In genomic region chr3:14989943-14990753, GRCh38 we compare ENCODE assay signal across 11 cellular contexts. TPM values are rescaled to one million over a fixed set of nuclear protein-coding genes. Genes with fewer than 3 reads are reported as not detected.
DNase-seq lines count a peak whose midpoint lies in the region; FAIRE-seq and TF ChIP-seq lines count a peak whose summit lies in the region.
"Had no signal": no experiment of that assay in that cellular context is flagged by ENCODE, and none has a peak within 500 bp of the region (broad histone marks: within the 10 kb centered on the region; RNA-seq: fewer than 3 reads in every experiment).

No MANE protein-coding gene starts in this region.

- H3K56ac ChIP-seq in mesendoderm (ENCODE audit: low read length) = no peak overlapping the region

- dilution Hi-C loops in endothelial cell of umbilical vein (cut with MboI; ENCODE audit: extremely low pct_ligation_motif_present, low sequenced_read_pairs) = no loop called here

- TF ChIP-seq POLR2A in endothelial cell of umbilical vein (IDR thresholded peaks at IDR 0.05; ENCODE audit: low read depth, low read length) = no peak

- peaks cover 11% of the 10 kb centered on the region for H4K20me1 ChIP-seq in endothelial cell of umbilical vein (replicated peaks; ENCODE audit: control insufficient read depth, extremely low read depth, insufficient read depth, low read length)

- POLR2A ChIA-PET in CD8-positive, alpha-beta memory T cell (lab: Charles Lee) = interaction anchor here (0.7 kb wide), 1 partner anchor 659 kb away, joined by 4 read pairs; no protein-coding TSS in a partner anchor
- POLR2A ChIA-PET in endothelial cell of umbilical vein (lab: Charles Lee) = no interaction called here

- no peak overlapping the region for H4K5ac ChIP-seq in mesendoderm (ENCODE audit: low read length)

- no peak overlapping the region for H2AK5ac ChIP-seq in mesendoderm (ENCODE audit: low read length)

- H3K4me3 Mint-ChIP-seq in CD8-positive, alpha-beta memory T cell = peak overlapping the region in 2 of 7 donors; percentile 4 to 22

- H3K4me1 Mint-ChIP-seq in CD8-positive, alpha-beta memory T cell = peaks cover 49 to 85% (median 78%) of the 10 kb centered on the region in 3 donors

- intact Hi-C loops in endothelial cell of umbilical vein (cut with micrococcal nuclease) = loop anchor here (2.0 kb wide), 1 partner anchor 41 kb away; no protein-coding TSS in a partner anchor
- intact Hi-C loops in colonic mucosa (cut with DNase I) = no loop called here

- H3K79me2 ChIP-seq in endothelial cell of umbilical vein (ENCODE audit: control insufficient read depth, insufficient read depth, low read length) (peaks cover 51% of the 10 kb centered on the region), mesendoderm (ENCODE audit: control insufficient read depth, insufficient read depth, low read length) (peaks cover 12% of the 10 kb centered on the region)

- peak overlapping the region in 6 of 8 donors; percentile 18 to 96 (median 48) for H3K27ac Mint-ChIP-seq in CD8-positive, alpha-beta memory T cell

- no peak for FAIRE-seq in endothelial cell of umbilical vein (lab: Jason Lieb, UNC)

- no peak overlapping the region for H2BK120ac ChIP-seq in mesendoderm (ENCODE audit: low read depth, low read length)

- H3K27ac ChIP-seq in CD8-positive, alpha-beta memory T cell (ENCODE audit: low read depth, low read length) = no peak overlapping the region
- H3K27ac ChIP-seq in endothelial cell of umbilical vein (ENCODE audit: insufficient read depth, low read depth, low read length) = no peak overlapping the region
- no peak overlapping the region for H3K27ac ChIP-seq in mesendoderm (ENCODE audit: low read depth, low read length)
- H3K27ac ChIP-seq in colonic mucosa = no peak overlapping the region
- H3K27ac ChIP-seq: uterus had no signal

- no peak overlapping the region for H3K4ac ChIP-seq in mesendoderm (ENCODE audit: low read depth, low read length)

- TF ChIP-seq CTCF in endothelial cell of umbilical vein (IDR thresholded peaks at IDR 0.05; ENCODE audit: extremely low read depth in 1 of 2, insufficient read depth in 1 of 2, low read depth in 1 of 2, low read length in 2 of 2) (no peak), colonic mucosa (IDR thresholded peaks at IDR 0.05) (no peak)

- no peaks in the 10 kb centered on the region for H3K9me3 ChIP-seq in CD8-positive, alpha-beta memory T cell (ENCODE audit: low read length)
- no peaks in the 10 kb centered on the region for H3K9me3 ChIP-seq in endothelial cell of umbilical vein (replicated peaks; ENCODE audit: control insufficient read depth, insufficient read depth, low read length)
- H3K9me3 ChIP-seq in colonic mucosa = no peaks in the 10 kb centered on the region
- H3K9me3 ChIP-seq: esophagus muscularis mucosa, uterus had no signal

- H3K27me3 ChIP-seq in CD8-positive, alpha-beta memory T cell (ENCODE audit: insufficient read depth, low read length, poor library complexity, severe bottlenecking) = no peaks in the 10 kb centered on the region
- H3K27me3 ChIP-seq in endothelial cell of umbilical vein (ENCODE audit: control insufficient read depth in 2 of 2, insufficient read depth in 2 of 2, low read length in 2 of 2) = no peaks in the 10 kb centered on the region
- H3K27me3 ChIP-seq in mesendoderm (ENCODE audit: insufficient read depth, low read length, poor library complexity) = no peaks in the 10 kb centered on the region
- H3K27me3 ChIP-seq in colonic mucosa = no peaks in the 10 kb centered on the region
- H3K27me3 ChIP-seq: esophagus muscularis mucosa, uterus had no signal

- no peak for DNase-seq in CD8-positive, alpha-beta memory T cell
- DNase-seq in NCI-H2196 (lab: John Stamatoyannopoulos, UW; ENCODE audit: unreplicated experiment) = peak; percentile 20
- peak; percentile 43 for DNase-seq in endothelial cell of umbilical vein (ENCODE audit: low read depth, low spot score)
- DNase-seq in mesendoderm = peak; percentile 21
- no peak for DNase-seq in activated T-cell treated with anti-CD3 and anti-CD28 coated beads, Interleukin-2, amount 50 U/mL, for 1 hour
- no peak for DNase-seq in colonic mucosa
- DNase-seq in NCI-H446 (lab: John Stamatoyannopoulos, UW) = no peak
- DNase-seq in effector CD4-positive, alpha-beta T cell = no peak
- DNase-seq: stimulated activated CD4-positive, alpha-beta T cell treated with anti-CD3 and anti-CD28 coated beads, Interleukin-12 subunit alpha, Interleukin-12 subunit beta, amount 100 ng/mL, for 4 hours; uterus had no signal

- H3K9ac ChIP-seq in endothelial cell of umbilical vein (replicated peaks; ENCODE audit: extremely low read depth, insufficient read depth, low read length) (no peak overlapping the region), mesendoderm (ENCODE audit: low read length) (no peak overlapping the region), colonic mucosa (ENCODE audit: low read depth in 2 of 2, low read length in 2 of 2) (no peak overlapping the region)

- no peak overlapping the region for H2BK5ac ChIP-seq in mesendoderm (ENCODE audit: low read length)

- no peaks in the 10 kb centered on the region for H3K9me3 Mint-ChIP-seq in CD8-positive, alpha-beta memory T cell

- H3K36me3 Mint-ChIP-seq in CD8-positive, alpha-beta memory T cell = peaks cover 0 to 5% (median 3%) of the 10 kb centered on the region in 3 donors

- H3K18ac ChIP-seq in mesendoderm (ENCODE audit: low read length) = no peak overlapping the region

- no peaks in the 10 kb centered on the region for H3K36me3 ChIP-seq in CD8-positive, alpha-beta memory T cell (ENCODE audit: insufficient read depth, low read length)
- no peaks in the 10 kb centered on the region for H3K36me3 ChIP-seq in endothelial cell of umbilical vein (ENCODE audit: control insufficient read depth in 2 of 2, extremely low read depth in 1 of 2, insufficient read depth in 2 of 2, low read length in 2 of 2)
- H3K36me3 ChIP-seq in mesendoderm (ENCODE audit: control insufficient read depth, insufficient read depth, low read length) = no peaks in the 10 kb centered on the region
- no peaks in the 10 kb centered on the region for H3K36me3 ChIP-seq in colonic mucosa
- H3K36me3 ChIP-seq: esophagus muscularis mucosa, uterus had no signal

- no peaks in the 10 kb centered on the region for H3K27me3 Mint-ChIP-seq in CD8-positive, alpha-beta memory T cell

- WGBS in mesendoderm (ENCODE audit: extremely low coverage, insufficient coverage, low lambda C conversion rate) = no CpG with 5 or more reads among the region's 3 CpGs

- no peak overlapping the region for H2AFZ ChIP-seq in endothelial cell of umbilical vein (ENCODE audit: low read depth, low read length)

- no peaks in the 10 kb centered on the region for H3K9me1 ChIP-seq in endothelial cell of umbilical vein (replicated peaks; ENCODE audit: control insufficient read depth, extremely low read depth, insufficient read depth, low read length)

- H3K4me1 ChIP-seq in CD8-positive, alpha-beta memory T cell (ENCODE audit: insufficient read depth, low read length) = peaks cover 14% of the 10 kb centered on the region
- H3K4me1 ChIP-seq in endothelial cell of umbilical vein (ENCODE audit: control insufficient read depth, extremely low read depth, insufficient read depth, low read length) (peaks cover 9% of the 10 kb centered on the region), mesendoderm (ENCODE audit: control insufficient read depth, low read depth, low read length) (no peaks in the 10 kb centered on the region), colonic mucosa (peaks cover 4% of the 10 kb centered on the region)
- H3K4me1 ChIP-seq: uterus had no signal

- CTCF ChIA-PET in CD8-positive, alpha-beta memory T cell (lab: Charles Lee) = no interaction called here
- CTCF ChIA-PET in endothelial cell of umbilical vein (lab: Charles Lee) = interaction anchor here (0.8 to 1.2 kb wide), 2 partner anchors 24 to 316 kb away, joined by 3 read pairs; no protein-coding TSS in a partner anchor

- H3K23ac ChIP-seq in mesendoderm (ENCODE audit: low read length) = no peak overlapping the region

- H3K4me2 ChIP-seq in endothelial cell of umbilical vein (ENCODE audit: insufficient read depth, low read length) (peak overlapping the region; percentile 17), mesendoderm (ENCODE audit: low read length) (no peak overlapping the region)

- H3K79me1 ChIP-seq in mesendoderm (ENCODE audit: low read length) = peaks cover 13% of the 10 kb centered on the region

- H2BK15ac ChIP-seq in mesendoderm (replicated peaks; ENCODE audit: low read depth) = no peak overlapping the region

- no TSS peak for BruUV-seq in endothelial cell of umbilical vein (replicated peaks; lab: Mats Ljungman, UMichigan)

- H4K8ac ChIP-seq in mesendoderm (ENCODE audit: low read depth, low read length) = no peak overlapping the region

- H3K4me3 ChIP-seq in CD8-positive, alpha-beta memory T cell (ENCODE audit: low read length) = no peak overlapping the region
- no peak overlapping the region for H3K4me3 ChIP-seq in endothelial cell of umbilical vein (replicated peaks in 1 of 3; ENCODE audit: insufficient read depth in 1 of 3, low read depth in 1 of 3, low read length in 3 of 3)
- H3K4me3 ChIP-seq in mesendoderm (ENCODE audit: low read length) = no peak overlapping the region
- no peak overlapping the region for H3K4me3 ChIP-seq in colonic mucosa
- H3K4me3 ChIP-seq: esophagus muscularis mucosa, uterus had no signal

TF ChIP-seq in endothelial cell of umbilical vein, 7 proteins besides CTCF, POLR2A, EP300 and RAD21 (continues in another document):
- TF ChIP-seq MAX (IDR thresholded peaks at IDR 0.05; ENCODE audit: insufficient read depth, insufficient read length) (no peak), EZH2 (IDR thresholded peaks at IDR 0.05; ENCODE audit: borderline replicate concordance, low read depth, low read length, severe bottlenecking) (no peak), POLR2AphosphoS5 (IDR thresholded peaks at IDR 0.05; ENCODE audit: insufficient read depth, low read depth, low read length) (no peak), MYC (IDR thresholded peaks at IDR 0.05; ENCODE audit: low read depth, low read length) (no peak), FOS (IDR thresholded peaks at IDR 0.05; ENCODE audit: borderline replicate concordance, insufficient read depth, low read length) (no peak)

RNA-seq across cellular contexts. Expression of gene NR2C2, which starts 42.8 kb away (rescaled TPM):
- 10 to 100 TPM; 46.7 to 47.1 TPM for total RNA-seq in CD8-positive, alpha-beta memory T cell
- polyA plus RNA-seq in CD8-positive, alpha-beta memory T cell = 14.5 TPM
- total RNA-seq in endothelial cell of umbilical vein = 58.4 and 59.8 TPM in 2 replicates
- 19.3 and 20.3 TPM in 2 replicates for polyA plus RNA-seq in endothelial cell of umbilical vein
- polyA plus RNA-seq in endothelial cell of umbilical vein (2011; cell fraction: cytosol; rRNA removed) = 9.8 and 10.5 TPM in 2 replicates
- 121 and 132 TPM in 2 replicates for polyA plus RNA-seq in endothelial cell of umbilical vein (2011; cell fraction: nucleus; rRNA removed)
- polyA plus RNA-seq in endothelial cell of umbilical vein (2012) = 17.1 and 24.9 TPM in 2 replicates
- polyA minus RNA-seq in endothelial cell of umbilical vein = 71.1 and 86.1 TPM in 2 replicates
- polyA minus RNA-seq in endothelial cell of umbilical vein (2011; cell fraction: cytosol; rRNA and poly(A)+ RNA removed) = 24.9 TPM
- 99.9 and 119 TPM in 2 replicates for polyA minus RNA-seq in endothelial cell of umbilical vein (2011; cell fraction: nucleus; rRNA and poly(A)+ RNA removed)
- polyA plus RNA-seq in mesendoderm (2013, experiment 1 of 2) = 17.7 TPM
- polyA plus RNA-seq in mesendoderm (2013, experiment 2 of 2) = 17.2 TPM
- total RNA-seq in colonic mucosa = 10 to 100 TPM; 33.8 to 41.3 TPM

Comparison
In these comparisons a context has a peak if more than half of its experiments do, and no peak if none do; other contexts are left out.
1. DNase-seq: peak in NCI-H2196 (single experiment), endothelial cell of umbilical vein (single experiment) and mesendoderm (single experiment); none in CD8-positive, alpha-beta memory T cell (0 of 5), activated T-cell treated with anti-CD3 and anti-CD28 coated beads, Interleukin-2, amount 50 U/mL, for 1 hour (single experiment), colonic mucosa (single experiment), NCI-H446 (0 of 2) and effector CD4-positive, alpha-beta T cell (single experiment).